Comparison of ENCODE assay signal across 1 cellular context in the genomic region with DNA sequence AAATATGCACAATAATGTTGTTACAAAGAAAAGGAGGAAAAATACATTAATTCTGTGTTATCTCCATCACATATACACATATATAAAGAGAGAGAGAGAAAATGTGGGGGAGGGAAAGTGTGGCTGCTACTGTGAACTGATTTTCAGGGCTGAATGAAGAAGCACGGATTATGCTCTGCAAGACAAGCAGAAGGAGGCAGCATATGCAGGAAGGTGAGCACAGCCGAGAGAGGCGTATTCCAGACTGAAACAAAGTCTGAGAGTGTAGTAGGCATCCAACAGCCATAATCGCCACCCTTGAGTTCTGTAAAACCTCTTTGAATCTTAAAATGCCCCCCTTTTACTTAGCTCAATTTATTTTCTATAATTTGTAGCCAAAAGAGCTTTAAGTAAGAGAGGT.
TF ChIP-seq lines count a peak whose summit lies in the region.

No MANE protein-coding gene starts in this region.

TF ChIP-seq in GM23338, 12 proteins besides CTCF, POLR2A, EP300 and RAD21 (continued from another document):
- TF ChIP-seq ZNF331 (CRISPR knock-in tag; IDR thresholded peaks at IDR 0.05; ENCODE audit: low read depth) (no peak), POLR2AphosphoS5 (IDR thresholded peaks at IDR 0.05; ENCODE audit: low read depth) (no peak)
